Comparison of ENCODE assay signal across 21 cellular contexts in genomic region chr2:37366773-37367172, GRCh38. TPM values are rescaled to one million over a fixed set of nuclear protein-coding genes. Genes with fewer than 3 reads are reported as not detected.
DNase-seq lines count a peak whose midpoint lies in the region; ATAC-seq and FAIRE-seq lines count a peak whose summit lies in the region.
"Had no signal": no experiment of that assay in that cellular context is flagged by ENCODE, and none has a peak within 500 bp of the region (broad histone marks: within the 10 kb centered on the region; RNA-seq: fewer than 3 reads in every experiment).

No MANE protein-coding gene starts in this region.

- FAIRE-seq in urothelium cell line (lab: Jason Lieb, UNC), result no peak
- FAIRE-seq: bronchial epithelial cell had no signal

- peak overlapping the region; percentile 32 for H3K4me3 Mint-ChIP-seq in activated T-cell treated with anti-CD3 and anti-CD28 coated beads, Interleukin-2, amount 50 U/mL, for 24 hours
- H3K4me3 Mint-ChIP-seq in activated naive CD8-positive, alpha-beta T cell, result peak overlapping the region; percentile 65

- peaks cover 6% of the 10 kb centered on the region for H3K4me1 Mint-ChIP-seq in activated T-cell treated with anti-CD3 and anti-CD28 coated beads, Interleukin-2, amount 50 U/mL, for 24 hours (ENCODE audit: low read depth)
- peaks cover 7% of the 10 kb centered on the region for H3K4me1 Mint-ChIP-seq in activated naive CD8-positive, alpha-beta T cell (ENCODE audit: low read depth)

- DNase-seq in activated T-cell treated with anti-CD3 and anti-CD28 coated beads, Interleukin-2, amount 50 U/mL, for 24 hours, result no peak
- no peak for DNase-seq in activated T-cell treated with anti-CD3 and anti-CD28 coated beads for 4 hours
- peak; percentile 87 for DNase-seq in MV-4-11 (lab: John Stamatoyannopoulos, UW)
- no peak for DNase-seq in NCI-H1930 (lab: John Stamatoyannopoulos, UW)
- DNase-seq in urothelium cell line (ENCODE audit: low spot score), result no peak
- DNase-seq: DMS 273 treated with DMSO at 0.1 percent for 48 hours; effector CD8-positive, alpha-beta T cell; foreskin keratinocyte; Karpas-422; mesendoderm; NCI-H2029 treated with DMSO at 0.1 percent for 48 hours; occipital lobe; SJCRH30; testis had no signal

- no peak overlapping the region for H3K4me3 ChIP-seq in skeletal muscle tissue (ENCODE audit: low read length in 3 of 3)
- H3K4me3 ChIP-seq: SJCRH30, skin epidermis, testis had no signal

- peak overlapping the region; percentile 53 for H3K27ac Mint-ChIP-seq in activated T-cell treated with anti-CD3 and anti-CD28 coated beads, Interleukin-2, amount 50 U/mL, for 24 hours
- H3K27ac Mint-ChIP-seq in activated naive CD8-positive, alpha-beta T cell, result peak overlapping the region; percentile 88

- no peaks in the 10 kb centered on the region for H3K27me3 ChIP-seq in skeletal muscle tissue (ENCODE audit: control insufficient read depth in 3 of 3, insufficient read depth in 3 of 3, low read length in 3 of 3)
- H3K27me3 ChIP-seq: foreskin keratinocyte, SJCRH30, testis had no signal

- H3K4me1 ChIP-seq in skeletal muscle tissue (ENCODE audit: control insufficient read depth in 3 of 3, insufficient read depth in 3 of 3, low read length in 3 of 3), result peaks cover 5 to 29% (median 23%) of the 10 kb centered on the region in 3 donors
- H3K4me1 ChIP-seq: SJCRH30, testis had no signal

- H3K36me3 ChIP-seq in skeletal muscle tissue (ENCODE audit: control insufficient read depth in 3 of 3, insufficient read depth in 3 of 3, low read length in 3 of 3), result no peaks in the 10 kb centered on the region
- H3K36me3 ChIP-seq: SJCRH30 had no signal

- no peaks in the 10 kb centered on the region for H3K9me3 Mint-ChIP-seq in activated T-cell treated with anti-CD3 and anti-CD28 coated beads, Interleukin-2, amount 50 U/mL, for 24 hours
- H3K9me3 Mint-ChIP-seq in activated naive CD8-positive, alpha-beta T cell (ENCODE audit: low read depth), result no peaks in the 10 kb centered on the region

- peaks cover 24% of the 10 kb centered on the region for H3K27me3 Mint-ChIP-seq in activated T-cell treated with anti-CD3 and anti-CD28 coated beads, Interleukin-2, amount 50 U/mL, for 24 hours
- peaks cover 6% of the 10 kb centered on the region for H3K27me3 Mint-ChIP-seq in activated naive CD8-positive, alpha-beta T cell

- peaks cover 4% of the 10 kb centered on the region for H3K36me3 Mint-ChIP-seq in activated T-cell treated with anti-CD3 and anti-CD28 coated beads, Interleukin-2, amount 50 U/mL, for 24 hours (ENCODE audit: low read depth)
- no peaks in the 10 kb centered on the region for H3K36me3 Mint-ChIP-seq in activated naive CD8-positive, alpha-beta T cell

- peak overlapping the region in 1 of 3 donors; percentile 19 for H3K9ac ChIP-seq in skeletal muscle tissue (ENCODE audit: low read depth in 1 of 3, low read length in 3 of 3)

- peak overlapping the region; percentile 80 for H3K27ac ChIP-seq in skeletal muscle tissue (ENCODE audit: low read depth, low read length)
- H3K27ac ChIP-seq: foreskin keratinocyte, HL-60, SJCRH30, skin epidermis, testis, VCaP had no signal

- no peak for ATAC-seq in GM21526 (IDR thresholded peaks at IDR 0.05; ENCODE audit: low FRiP score, unreplicated experiment)
- ATAC-seq: foreskin keratinocyte had no signal

- no peaks in the 10 kb centered on the region for H3K9me3 ChIP-seq in skeletal muscle tissue (ENCODE audit: control insufficient read depth in 3 of 3, low read length in 3 of 3)
- H3K9me3 ChIP-seq: SJCRH30, testis had no signal

RNA-seq across cellular contexts. Expression of gene QPCT, which starts 22.3 kb away (rescaled TPM):
- total RNA-seq in skeletal muscle tissue, result 5.2 TPM

RNA-seq across cellular contexts. Expression of gene PRKD3, which starts 42.1 kb away (rescaled TPM):
- 48.5 TPM for total RNA-seq in skeletal muscle tissue
